ENCODE assay signal across 11 cellular contexts in genomic region chr15:78928616-78929093, GRCh38.
"Had no signal": no experiment of that assay in that cellular context is flagged by ENCODE, and none has a peak within 500 bp of the region (broad histone marks: within the 10 kb centered on the region; RNA-seq: fewer than 3 reads in every experiment).

No MANE protein-coding gene starts in this region.

- H3K27ac Mint-ChIP-seq: activated CD4-positive, alpha-beta T cell treated with anti-CD3 and anti-CD28 coated beads, Interleukin-2, amount 10 ng/mL, durations not matched to agents 24 days and 14 days; WTC11 had no signal

- H3K9me3 Mint-ChIP-seq: activated CD4-positive, alpha-beta T cell treated with anti-CD3 and anti-CD28 coated beads, Interleukin-2, amount 10 ng/mL, durations not matched to agents 24 days and 14 days; naive thymus-derived CD4-positive, alpha-beta T cell; WTC11 had no signal

- H3K27ac ChIP-seq: pancreas, tibial nerve, vagina had no signal

- H3K27me3 Mint-ChIP-seq: activated CD4-positive, alpha-beta T cell treated with anti-CD3 and anti-CD28 coated beads, Interleukin-2, amount 10 ng/mL, durations not matched to agents 24 days and 14 days; naive thymus-derived CD4-positive, alpha-beta T cell had no signal

- H3K4me1 ChIP-seq: pancreas had no signal

- H3K27me3 ChIP-seq: pancreas, tibial nerve, vagina had no signal

- H3K4me1 Mint-ChIP-seq: activated CD4-positive, alpha-beta T cell treated with anti-CD3 and anti-CD28 coated beads, Interleukin-2, amount 10 ng/mL, durations not matched to agents 24 days and 14 days had no signal

- DNase-seq: activated CD4-positive, alpha-beta T cell treated with anti-CD3 and anti-CD28 coated beads, Interleukin-2, amount 10 ng/mL, durations not matched to agents 24 days and 14 days; activated CD8-positive, alpha-beta memory T cell treated with anti-CD3 and anti-CD28 coated beads for 24 hours; activated naive CD4-positive, alpha-beta T cell; erythroblast; naive thymus-derived CD4-positive, alpha-beta T cell; pancreas; stimulated activated naive CD4-positive, alpha-beta T cell; T-helper 2 cell had no signal

- ATAC-seq: naive thymus-derived CD4-positive, alpha-beta T cell; pancreas; WTC11 had no signal

- H3K9me3 ChIP-seq: pancreas, tibial nerve, vagina had no signal

- H3K4me3 ChIP-seq: pancreas, tibial nerve, vagina had no signal

- H3K4me3 Mint-ChIP-seq: activated CD4-positive, alpha-beta T cell treated with anti-CD3 and anti-CD28 coated beads, Interleukin-2, amount 10 ng/mL, durations not matched to agents 24 days and 14 days; naive thymus-derived CD4-positive, alpha-beta T cell; WTC11 had no signal
